1 cellular context compared by ENCODE assay signal in the genomic region with DNA sequence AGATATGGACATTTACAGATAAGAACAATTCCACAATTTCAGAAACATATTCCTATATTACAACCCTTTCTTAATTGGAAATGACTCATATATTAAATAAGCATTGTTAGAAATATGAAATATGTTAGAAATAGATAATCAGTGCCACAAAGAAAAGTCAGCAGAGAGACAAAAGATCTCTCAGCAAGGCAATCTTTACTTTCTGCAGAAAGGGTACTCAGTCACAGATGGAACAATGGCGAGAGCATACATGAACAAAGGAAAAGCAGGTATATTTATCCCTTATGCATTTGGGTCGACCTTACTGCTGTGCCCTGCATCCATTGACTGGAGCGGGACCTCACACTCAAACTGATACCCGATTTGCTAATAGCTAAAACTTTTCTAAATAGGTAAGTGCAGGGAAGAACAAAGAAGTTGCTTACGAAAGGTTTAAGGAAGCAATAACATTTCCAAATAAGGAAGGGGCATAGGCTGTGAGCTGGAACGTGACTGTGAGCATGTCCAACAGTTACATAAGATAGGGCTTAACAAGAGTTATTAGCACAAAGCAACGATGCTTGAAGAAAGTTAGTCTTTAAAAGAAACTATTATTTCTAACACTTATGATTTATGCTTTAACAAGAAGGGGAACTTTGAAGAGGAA.
TF ChIP-seq lines count a peak whose summit lies in the region.

No MANE protein-coding gene starts in this region.

TF ChIP-seq in GM12878, 131 proteins besides CTCF, POLR2A, EP300 and RAD21 (continued from another document):
- TF ChIP-seq, protein P1, sequence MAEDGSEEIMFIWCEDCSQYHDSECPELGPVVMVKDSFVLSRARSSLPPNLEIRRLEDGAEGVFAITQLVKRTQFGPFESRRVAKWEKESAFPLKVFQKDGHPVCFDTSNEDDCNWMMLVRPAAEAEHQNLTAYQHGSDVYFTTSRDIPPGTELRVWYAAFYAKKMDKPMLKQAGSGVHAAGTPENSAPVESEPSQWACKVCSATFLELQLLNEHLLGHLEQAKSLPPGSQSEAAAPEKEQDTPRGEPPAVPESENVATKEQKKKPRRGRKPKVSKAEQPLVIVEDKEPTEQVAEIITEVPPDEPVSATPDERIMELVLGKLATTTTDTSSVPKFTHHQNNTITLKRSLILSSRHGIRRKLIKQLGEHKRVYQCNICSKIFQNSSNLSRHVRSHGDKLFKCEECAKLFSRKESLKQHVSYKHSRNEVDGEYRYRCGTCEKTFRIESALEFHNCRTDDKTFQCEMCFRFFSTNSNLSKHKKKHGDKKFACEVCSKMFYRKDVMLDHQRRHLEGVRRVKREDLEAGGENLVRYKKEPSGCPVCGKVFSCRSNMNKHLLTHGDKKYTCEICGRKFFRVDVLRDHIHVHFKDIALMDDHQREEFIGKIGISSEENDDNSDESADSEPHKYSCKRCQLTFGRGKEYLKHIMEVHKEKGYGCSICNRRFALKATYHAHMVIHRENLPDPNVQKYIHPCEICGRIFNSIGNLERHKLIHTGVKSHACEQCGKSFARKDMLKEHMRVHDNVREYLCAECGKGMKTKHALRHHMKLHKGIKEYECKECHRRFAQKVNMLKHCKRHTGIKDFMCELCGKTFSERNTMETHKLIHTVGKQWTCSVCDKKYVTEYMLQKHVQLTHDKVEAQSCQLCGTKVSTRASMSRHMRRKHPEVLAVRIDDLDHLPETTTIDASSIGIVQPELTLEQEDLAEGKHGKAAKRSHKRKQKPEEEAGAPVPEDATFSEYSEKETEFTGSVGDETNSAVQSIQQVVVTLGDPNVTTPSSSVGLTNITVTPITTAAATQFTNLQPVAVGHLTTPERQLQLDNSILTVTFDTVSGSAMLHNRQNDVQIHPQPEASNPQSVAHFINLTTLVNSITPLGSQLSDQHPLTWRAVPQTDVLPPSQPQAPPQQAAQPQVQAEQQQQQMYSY (CRISPR knock-in tag; IDR thresholded peaks at IDR 0.05) = no peak
- TF ChIP-seq SMAD5 (IDR thresholded peaks at IDR 0.05; ENCODE audit: low read depth) (no peak), MYC (IDR thresholded peaks at IDR 0.05; ENCODE audit: insufficient read depth, insufficient read length, insufficient replicate concordance, low read length, severe bottlenecking) (no peak), RELA (IDR thresholded peaks at IDR 0.05; ENCODE audit: borderline replicate concordance, partially characterized antibody) (no peak)
- TF ChIP-seq, protein P2, sequence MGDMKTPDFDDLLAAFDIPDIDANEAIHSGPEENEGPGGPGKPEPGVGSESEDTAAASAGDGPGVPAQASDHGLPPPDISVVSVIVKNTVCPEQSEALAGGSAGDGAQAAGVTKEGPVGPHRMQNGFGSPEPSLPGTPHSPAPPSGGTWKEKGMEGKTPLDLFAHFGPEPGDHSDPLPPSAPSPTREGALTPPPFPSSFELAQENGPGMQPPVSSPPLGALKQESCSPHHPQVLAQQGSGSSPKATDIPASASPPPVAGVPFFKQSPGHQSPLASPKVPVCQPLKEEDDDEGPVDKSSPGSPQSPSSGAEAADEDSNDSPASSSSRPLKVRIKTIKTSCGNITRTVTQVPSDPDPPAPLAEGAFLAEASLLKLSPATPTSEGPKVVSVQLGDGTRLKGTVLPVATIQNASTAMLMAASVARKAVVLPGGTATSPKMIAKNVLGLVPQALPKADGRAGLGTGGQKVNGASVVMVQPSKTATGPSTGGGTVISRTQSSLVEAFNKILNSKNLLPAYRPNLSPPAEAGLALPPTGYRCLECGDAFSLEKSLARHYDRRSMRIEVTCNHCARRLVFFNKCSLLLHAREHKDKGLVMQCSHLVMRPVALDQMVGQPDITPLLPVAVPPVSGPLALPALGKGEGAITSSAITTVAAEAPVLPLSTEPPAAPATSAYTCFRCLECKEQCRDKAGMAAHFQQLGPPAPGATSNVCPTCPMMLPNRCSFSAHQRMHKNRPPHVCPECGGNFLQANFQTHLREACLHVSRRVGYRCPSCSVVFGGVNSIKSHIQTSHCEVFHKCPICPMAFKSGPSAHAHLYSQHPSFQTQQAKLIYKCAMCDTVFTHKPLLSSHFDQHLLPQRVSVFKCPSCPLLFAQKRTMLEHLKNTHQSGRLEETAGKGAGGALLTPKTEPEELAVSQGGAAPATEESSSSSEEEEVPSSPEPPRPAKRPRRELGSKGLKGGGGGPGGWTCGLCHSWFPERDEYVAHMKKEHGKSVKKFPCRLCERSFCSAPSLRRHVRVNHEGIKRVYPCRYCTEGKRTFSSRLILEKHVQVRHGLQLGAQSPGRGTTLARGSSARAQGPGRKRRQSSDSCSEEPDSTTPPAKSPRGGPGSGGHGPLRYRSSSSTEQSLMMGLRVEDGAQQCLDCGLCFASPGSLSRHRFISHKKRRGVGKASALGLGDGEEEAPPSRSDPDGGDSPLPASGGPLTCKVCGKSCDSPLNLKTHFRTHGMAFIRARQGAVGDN (IDR thresholded peaks at IDR 0.05) = no peak
- TF ChIP-seq, protein P3, sequence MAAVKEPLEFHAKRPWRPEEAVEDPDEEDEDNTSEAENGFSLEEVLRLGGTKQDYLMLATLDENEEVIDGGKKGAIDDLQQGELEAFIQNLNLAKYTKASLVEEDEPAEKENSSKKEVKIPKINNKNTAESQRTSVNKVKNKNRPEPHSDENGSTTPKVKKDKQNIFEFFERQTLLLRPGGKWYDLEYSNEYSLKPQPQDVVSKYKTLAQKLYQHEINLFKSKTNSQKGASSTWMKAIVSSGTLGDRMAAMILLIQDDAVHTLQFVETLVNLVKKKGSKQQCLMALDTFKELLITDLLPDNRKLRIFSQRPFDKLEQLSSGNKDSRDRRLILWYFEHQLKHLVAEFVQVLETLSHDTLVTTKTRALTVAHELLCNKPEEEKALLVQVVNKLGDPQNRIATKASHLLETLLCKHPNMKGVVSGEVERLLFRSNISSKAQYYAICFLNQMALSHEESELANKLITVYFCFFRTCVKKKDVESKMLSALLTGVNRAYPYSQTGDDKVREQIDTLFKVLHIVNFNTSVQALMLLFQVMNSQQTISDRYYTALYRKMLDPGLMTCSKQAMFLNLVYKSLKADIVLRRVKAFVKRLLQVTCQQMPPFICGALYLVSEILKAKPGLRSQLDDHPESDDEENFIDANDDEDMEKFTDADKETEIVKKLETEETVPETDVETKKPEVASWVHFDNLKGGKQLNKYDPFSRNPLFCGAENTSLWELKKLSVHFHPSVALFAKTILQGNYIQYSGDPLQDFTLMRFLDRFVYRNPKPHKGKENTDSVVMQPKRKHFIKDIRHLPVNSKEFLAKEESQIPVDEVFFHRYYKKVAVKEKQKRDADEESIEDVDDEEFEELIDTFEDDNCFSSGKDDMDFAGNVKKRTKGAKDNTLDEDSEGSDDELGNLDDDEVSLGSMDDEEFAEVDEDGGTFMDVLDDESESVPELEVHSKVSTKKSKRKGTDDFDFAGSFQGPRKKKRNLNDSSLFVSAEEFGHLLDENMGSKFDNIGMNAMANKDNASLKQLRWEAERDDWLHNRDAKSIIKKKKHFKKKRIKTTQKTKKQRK (IDR thresholded peaks at IDR 0.05; ENCODE audit: low read depth, low read length) = no peak
TF ChIP-seq in GM12878: peak in this region for 0.
